Comparison of ENCODE assay signal across 2 cellular contexts in genomic region chr3:171803044-171803443, GRCh38.
TF ChIP-seq lines count a peak whose summit lies in the region.

No MANE protein-coding gene starts in this region.

TF ChIP-seq in HepG2, 621 proteins besides CTCF, POLR2A, EP300 and RAD21:
- TF ChIP-seq ZNF703 (CRISPR knock-in tag; IDR thresholded peaks at IDR 0.05; ENCODE audit: borderline replicate concordance) = no peak
- peak; percentile 65 for TF ChIP-seq ZNF652 (CRISPR knock-in tag; IDR thresholded peaks at IDR 0.05; ENCODE audit: borderline replicate concordance, low read depth)
- no peak for TF ChIP-seq NCOA2 (CRISPR knock-in tag; IDR thresholded peaks at IDR 0.05)
- TF ChIP-seq ZNF773 (CRISPR knock-in tag; IDR thresholded peaks at IDR 0.05; ENCODE audit: borderline replicate concordance) = no peak
- TF ChIP-seq FLYWCH1 (CRISPR knock-in tag; IDR thresholded peaks at IDR 0.05) = no peak
- 0 out of 2 replicates have a peak, but pooled peaks have one; percentile 26 for TF ChIP-seq RFXAP (CRISPR knock-in tag; IDR thresholded peaks at IDR 0.05; ENCODE audit: borderline replicate concordance)
- no peak for TF ChIP-seq ARHGAP35 (CRISPR knock-in tag; IDR thresholded peaks at IDR 0.05; ENCODE audit: borderline replicate concordance)
- TF ChIP-seq EED (CRISPR knock-in tag; IDR thresholded peaks at IDR 0.05) = no peak
- no peak for TF ChIP-seq MED8 (CRISPR knock-in tag; IDR thresholded peaks at IDR 0.05; ENCODE audit: insufficient replicate concordance)
- no peak for TF ChIP-seq NAIF1 (CRISPR knock-in tag; IDR thresholded peaks at IDR 0.05; ENCODE audit: borderline replicate concordance)

TF ChIP-seq in GM12878, 131 proteins besides CTCF, POLR2A, EP300 and RAD21:
- TF ChIP-seq RBBP5 (conservative IDR thresholded peaks at IDR 0.05) (no peak), LARP7 (IDR thresholded peaks at IDR 0.05) (0 out of 2 replicates have a peak, but pooled peaks have one; percentile 10)
